In the genomic region with DNA sequence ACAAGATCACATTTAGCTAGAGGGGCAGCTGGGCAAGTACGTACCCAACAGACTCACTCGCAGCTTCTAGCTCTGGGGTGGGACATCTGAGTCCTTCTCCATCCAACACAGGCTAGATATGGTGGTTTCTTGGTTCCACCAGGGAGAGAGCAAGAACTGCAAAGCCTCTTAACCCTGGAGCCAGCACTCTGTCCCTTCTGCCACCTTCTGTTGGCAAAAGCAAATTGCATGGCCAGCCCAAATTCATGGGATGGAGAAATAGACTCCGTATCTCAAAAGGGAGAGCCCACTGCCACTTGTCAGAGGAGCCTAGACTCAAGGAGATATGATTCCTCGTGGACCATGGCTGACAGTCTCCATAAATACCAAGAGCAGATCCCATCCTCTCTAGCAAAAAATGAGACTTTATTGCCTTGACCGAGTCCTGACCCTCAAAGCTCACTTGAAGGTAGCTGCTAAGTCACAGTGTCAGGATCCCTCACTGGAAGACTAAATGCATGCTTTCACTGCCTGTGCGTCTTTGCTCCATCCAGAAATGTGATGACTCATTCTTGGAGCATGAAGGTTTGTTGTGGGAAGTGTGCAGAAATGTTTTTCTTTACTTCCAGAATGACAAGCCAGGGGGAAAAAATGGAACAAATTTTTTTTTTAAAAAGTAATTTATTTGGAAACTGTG, we compare ENCODE assay signal across 10 cellular contexts. TPM values are rescaled to one million over a fixed set of nuclear protein-coding genes. Genes with fewer than 3 reads are reported as not detected.
DNase-seq lines count a peak whose midpoint lies in the region; ATAC-seq and TF ChIP-seq lines count a peak whose summit lies in the region.
"Had no signal": no experiment of that assay in that cellular context is flagged by ENCODE, and none has a peak within 500 bp of the region (broad histone marks: within the 10 kb centered on the region; RNA-seq: fewer than 3 reads in every experiment).

No MANE protein-coding gene starts in this region.

- no peaks in the 10 kb centered on the region for H3K4me1 Mint-ChIP-seq in naive thymus-derived CD4-positive, alpha-beta T cell

- H3K27me3 Mint-ChIP-seq in naive thymus-derived CD4-positive, alpha-beta T cell: peaks cover under 1 to 15% (median 12%) of the 10 kb centered on the region in 5 donors

- H3K4me3 Mint-ChIP-seq in naive thymus-derived CD4-positive, alpha-beta T cell: no peak overlapping the region

- TF ChIP-seq CTCF in AG09319 (IDR thresholded peaks at IDR 0.05; ENCODE audit: low read depth, low read length): peak; percentile 39

- H3K4me1 ChIP-seq in naive thymus-derived CD4-positive, alpha-beta T cell (ENCODE audit: control insufficient read depth in 2 of 2, insufficient read depth in 2 of 2, low read length in 2 of 2): no peaks in the 10 kb centered on the region

- CTCF ChIA-PET in HEK293T (lab: Yijun Ruan, JAX): interaction anchor here (0.7 to 2.2 kb wide), 4 partner anchors 21 to 1063 kb away, joined by 3 to 7 read pairs (median 4); no protein-coding TSS in a partner anchor
- CTCF ChIA-PET in naive thymus-derived CD4-positive, alpha-beta T cell (lab: Charles Lee): no interaction called here

- no peak overlapping the region for H3K27ac ChIP-seq in naive thymus-derived CD4-positive, alpha-beta T cell (ENCODE audit: low read depth, low read length)

- H3K9me3 ChIP-seq in naive thymus-derived CD4-positive, alpha-beta T cell (ENCODE audit: control insufficient read depth in 2 of 3, low read length in 3 of 3): peaks cover 0 to 4% (median 0%) of the 10 kb centered on the region in 3 experiments

- H3K4me3 ChIP-seq in naive thymus-derived CD4-positive, alpha-beta T cell (ENCODE audit: low read length): no peak overlapping the region

- ATAC-seq in sciatic nerve (no peak), HG03439 (IDR thresholded peaks at IDR 0.05; ENCODE audit: unreplicated experiment) (no peak)
- no peak for ATAC-seq in naive thymus-derived CD4-positive, alpha-beta T cell

- no peaks in the 10 kb centered on the region for H3K36me3 ChIP-seq in naive thymus-derived CD4-positive, alpha-beta T cell (ENCODE audit: control insufficient read depth in 2 of 3, insufficient read depth in 3 of 3, low read length in 3 of 3)

- no peaks in the 10 kb centered on the region for H3K36me3 Mint-ChIP-seq in naive thymus-derived CD4-positive, alpha-beta T cell

- peaks cover 0 to 27% (median 14%) of the 10 kb centered on the region in 11 donors for H3K9me3 Mint-ChIP-seq in naive thymus-derived CD4-positive, alpha-beta T cell

- DNase-seq in AG09319 (ENCODE audit: extremely low read depth, low read depth): no peak
- peak; percentile 53 for DNase-seq in HEK293T (ENCODE audit: extremely low spot score)
- peak; percentile 61 for DNase-seq in SW480 (ENCODE audit: low spot score)
- DNase-seq in inferior parietal cortex (ENCODE audit: extremely low spot score): peak; percentile 5
- no peak for DNase-seq in sciatic nerve (ENCODE audit: low spot score)
- no peak for DNase-seq in naive thymus-derived CD4-positive, alpha-beta T cell
- DNase-seq in activated naive CD4-positive, alpha-beta T cell treated with Interleukin-2 at 50 U/mL for 16 hours: no peak
- DNase-seq: GOT3 had no signal

- intact Hi-C loops in sciatic nerve (cut with DNase I): no loop called here
- intact Hi-C loops in naive thymus-derived CD4-positive, alpha-beta T cell (cut with micrococcal nuclease): loop anchor here in 1 of 2 donors (1.0 kb wide), 1 partner anchor 204 kb away; no protein-coding TSS in a partner anchor

- POLR2A ChIA-PET in HEK293T (lab: Yijun Ruan, JAX): no interaction called here
- POLR2A ChIA-PET in naive thymus-derived CD4-positive, alpha-beta T cell (lab: Charles Lee): no interaction called here

- H3K27ac Mint-ChIP-seq in naive thymus-derived CD4-positive, alpha-beta T cell: no peak overlapping the region

- no peaks in the 10 kb centered on the region for H3K27me3 ChIP-seq in naive thymus-derived CD4-positive, alpha-beta T cell (ENCODE audit: control insufficient read depth in 2 of 2, insufficient read depth in 2 of 2, low read length in 2 of 2)

TF ChIP-seq in HEK293T, 16 proteins besides CTCF, POLR2A, EP300 and RAD21:
- no peak for TF ChIP-seq L3MBTL2 (conservative IDR thresholded peaks at IDR 0.05)
TF ChIP-seq in HEK293T: peak in this region for 0.

RNA-seq across cellular contexts. Expression of a gene that starts 28.8 kb away (rescaled TPM):
- total RNA-seq in sciatic nerve: 3.0 TPM
- total RNA-seq in naive thymus-derived CD4-positive, alpha-beta T cell: 1 to 10 TPM in 1 of 5 experiments, under 1 TPM in 1, not detected in 3; 0.48 to 2.1 TPM
- not detected for polyA plus RNA-seq in naive thymus-derived CD4-positive, alpha-beta T cell
- total RNA-seq: dermis microvascular lymphatic vessel endothelial cell had no signal

Comparison
In these comparisons a context has a peak if more than half of its experiments do, and no peak if none do; other contexts are left out.
1. DNase-seq: peak in HEK293T (single experiment), SW480 (single experiment) and inferior parietal cortex (single experiment); none in AG09319 (single experiment), sciatic nerve (single experiment), naive thymus-derived CD4-positive, alpha-beta T cell (0 of 9) and activated naive CD4-positive, alpha-beta T cell treated with Interleukin-2 at 50 U/mL for 16 hours (single experiment).